Comparison of ENCODE assay signal across 1 cellular context in genomic region chr12:82708056-82708455, GRCh38.
TF ChIP-seq lines count a peak whose summit lies in the region.

No MANE protein-coding gene starts in this region.

TF ChIP-seq in SK-N-SH treated with all-trans-retinoic acid at 6 μM for 48 hours, 23 proteins besides CTCF, POLR2A, EP300 and RAD21:
- peak; percentile 24; the same call in 1 of the 2 replicates for TF ChIP-seq TCF4 (CRISPR knock-in tag; IDR thresholded peaks at IDR 0.05; ENCODE audit: borderline replicate concordance)
- no peak for TF ChIP-seq RARB (CRISPR knock-in tag; IDR thresholded peaks at IDR 0.05)
- peak; percentile 65 for TF ChIP-seq ISL1 (CRISPR knock-in tag; IDR thresholded peaks at IDR 0.05)
